In genomic region chr1:20486457-20487235, GRCh38 we compare ENCODE assay signal across 1 cellular context.
TF ChIP-seq lines count a peak whose summit lies in the region.

No MANE protein-coding gene starts in this region.

TF ChIP-seq in HepG2, 621 proteins besides CTCF, POLR2A, EP300 and RAD21 (continued from another document and continues in another):
- TF ChIP-seq GPBP1L1 (CRISPR knock-in tag; IDR thresholded peaks at IDR 0.05) = no peak
- peak; percentile 74 for TF ChIP-seq ARID4A (CRISPR knock-in tag; IDR thresholded peaks at IDR 0.05; ENCODE audit: borderline replicate concordance)
- peak; percentile 40; the same call in 1 of the 2 replicates for TF ChIP-seq DRAP1 (CRISPR knock-in tag; IDR thresholded peaks at IDR 0.05)
- TF ChIP-seq, protein P1, sequence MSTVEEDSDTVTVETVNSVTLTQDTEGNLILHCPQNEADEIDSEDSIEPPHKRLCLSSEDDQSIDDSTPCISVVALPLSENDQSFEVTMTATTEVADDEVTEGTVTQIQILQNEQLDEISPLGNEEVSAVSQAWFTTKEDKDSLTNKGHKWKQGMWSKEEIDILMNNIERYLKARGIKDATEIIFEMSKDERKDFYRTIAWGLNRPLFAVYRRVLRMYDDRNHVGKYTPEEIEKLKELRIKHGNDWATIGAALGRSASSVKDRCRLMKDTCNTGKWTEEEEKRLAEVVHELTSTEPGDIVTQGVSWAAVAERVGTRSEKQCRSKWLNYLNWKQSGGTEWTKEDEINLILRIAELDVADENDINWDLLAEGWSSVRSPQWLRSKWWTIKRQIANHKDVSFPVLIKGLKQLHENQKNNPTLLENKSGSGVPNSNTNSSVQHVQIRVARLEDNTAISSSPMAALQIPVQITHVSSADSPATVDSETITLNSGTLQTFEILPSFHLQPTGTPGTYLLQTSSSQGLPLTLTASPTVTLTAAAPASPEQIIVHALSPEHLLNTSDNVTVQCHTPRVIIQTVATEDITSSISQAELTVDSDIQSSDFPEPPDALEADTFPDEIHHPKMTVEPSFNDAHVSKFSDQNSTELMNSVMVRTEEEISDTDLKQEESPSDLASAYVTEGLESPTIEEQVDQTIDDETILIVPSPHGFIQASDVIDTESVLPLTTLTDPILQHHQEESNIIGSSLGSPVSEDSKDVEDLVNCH (CRISPR knock-in tag; IDR thresholded peaks at IDR 0.05) = no peak
- peak; percentile 32; the same call in 1 of the 2 replicates for TF ChIP-seq RCOR2 (CRISPR knock-in tag; IDR thresholded peaks at IDR 0.05)
- TF ChIP-seq, protein P2, sequence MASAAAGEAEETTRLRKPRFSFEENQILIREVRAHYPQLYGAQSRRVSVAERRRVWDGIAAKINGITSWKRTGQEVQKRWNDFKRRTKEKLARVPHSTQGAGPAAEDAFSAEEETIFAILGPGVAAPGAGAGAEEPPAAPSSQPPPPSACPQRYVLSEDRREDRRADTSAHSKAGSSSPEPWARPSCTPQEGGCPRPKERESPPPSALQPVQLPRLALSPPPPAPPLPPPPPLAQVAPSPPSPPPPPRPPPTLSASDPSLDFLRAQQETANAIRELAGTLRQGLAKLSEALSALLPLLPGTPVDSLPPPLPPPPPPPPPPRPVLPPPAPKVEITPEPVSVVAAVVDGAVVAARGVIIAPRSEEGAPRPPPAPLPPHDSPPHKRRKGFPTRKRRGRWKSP (CRISPR knock-in tag; IDR thresholded peaks at IDR 0.05) = peak; percentile 95
- no peak for TF ChIP-seq ATF1 (CRISPR knock-in tag; IDR thresholded peaks at IDR 0.05)
- TF ChIP-seq CREB3 (CRISPR knock-in tag; IDR thresholded peaks at IDR 0.05) = no peak
- no peak for TF ChIP-seq ZNF670 (CRISPR knock-in tag; IDR thresholded peaks at IDR 0.05; ENCODE audit: borderline replicate concordance)
- no peak for TF ChIP-seq SP140L (CRISPR knock-in tag; IDR thresholded peaks at IDR 0.05; ENCODE audit: borderline replicate concordance)
- TF ChIP-seq GLI4 (CRISPR knock-in tag; IDR thresholded peaks at IDR 0.05; ENCODE audit: borderline replicate concordance) = peak; percentile 64; the same call in 1 of the 2 replicates
- no peak for TF ChIP-seq PTBP1 (IDR thresholded peaks at IDR 0.05; ENCODE audit: low read depth, low read length, poor library complexity, severe bottlenecking)
- TF ChIP-seq ZEB1 (IDR thresholded peaks at IDR 0.05; ENCODE audit: insufficient replicate concordance, low read depth) = peak; percentile 89
- TF ChIP-seq ZNF709 (CRISPR knock-in tag; IDR thresholded peaks at IDR 0.05) = 0 out of 2 replicates have a peak, but pooled peaks have one; percentile 59
- TF ChIP-seq PAXIP1 (CRISPR knock-in tag; conservative IDR thresholded peaks at IDR 0.05) = peak; percentile 84
- TF ChIP-seq ZNF331 (CRISPR knock-in tag; IDR thresholded peaks at IDR 0.05) = no peak; the same call in 1 of the 2 replicates
- TF ChIP-seq, protein P3, sequence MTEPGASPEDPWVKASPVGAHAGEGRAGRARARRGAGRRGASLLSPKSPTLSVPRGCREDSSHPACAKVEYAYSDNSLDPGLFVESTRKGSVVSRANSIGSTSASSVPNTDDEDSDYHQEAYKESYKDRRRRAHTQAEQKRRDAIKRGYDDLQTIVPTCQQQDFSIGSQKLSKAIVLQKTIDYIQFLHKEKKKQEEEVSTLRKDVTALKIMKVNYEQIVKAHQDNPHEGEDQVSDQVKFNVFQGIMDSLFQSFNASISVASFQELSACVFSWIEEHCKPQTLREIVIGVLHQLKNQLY (CRISPR knock-in tag; IDR thresholded peaks at IDR 0.05) = no peak
- TF ChIP-seq KDM5B (CRISPR knock-in tag; IDR thresholded peaks at IDR 0.05; ENCODE audit: borderline replicate concordance) = peak; percentile 69
- no peak for TF ChIP-seq TP53 (CRISPR knock-in tag; conservative IDR thresholded peaks at IDR 0.05)
- TF ChIP-seq FOXA1 (IDR thresholded peaks at IDR 0.05) = no peak
- TF ChIP-seq FOXA1 (CRISPR knock-in tag; IDR thresholded peaks at IDR 0.05) = no peak; the same call in 1 of the 2 replicates
- peak; percentile 86; the same call in 1 of the 2 replicates for TF ChIP-seq KDM3A (CRISPR knock-in tag; IDR thresholded peaks at IDR 0.05; ENCODE audit: low read depth)
- no peak for TF ChIP-seq JARID2 (CRISPR knock-in tag; IDR thresholded peaks at IDR 0.05; ENCODE audit: insufficient replicate concordance)
- TF ChIP-seq CSRNP2 (CRISPR knock-in tag; conservative IDR thresholded peaks at IDR 0.05; ENCODE audit: low read depth) = no peak
- peak; percentile 29 for TF ChIP-seq RBM22 (optimal IDR thresholded peaks at IDR 0.05; ENCODE audit: low read length)
- TF ChIP-seq ZNF619 (CRISPR knock-in tag; IDR thresholded peaks at IDR 0.05) = no peak
- TF ChIP-seq ZNF513 (CRISPR knock-in tag; conservative IDR thresholded peaks at IDR 0.05) = no peak
- peak; percentile 46 for TF ChIP-seq KDM6A (CRISPR knock-in tag; IDR thresholded peaks at IDR 0.05; ENCODE audit: low read depth)
- TF ChIP-seq ZNF292 (CRISPR knock-in tag; IDR thresholded peaks at IDR 0.05; ENCODE audit: borderline replicate concordance, low read depth) = peak; percentile 66; the same call in 1 of the 2 replicates
- no peak for TF ChIP-seq IKZF1 (IDR thresholded peaks at IDR 0.05)
- peak; percentile 20; the same call in 1 of the 2 replicates for TF ChIP-seq ZNF570 (CRISPR knock-in tag; IDR thresholded peaks at IDR 0.05; ENCODE audit: borderline replicate concordance)
- no peak for TF ChIP-seq MAFK (conservative IDR thresholded peaks at IDR 0.05 in 1 of 2, IDR thresholded peaks at IDR 0.05 in 1 of 2; ENCODE audit: low read length in 2 of 2)
- TF ChIP-seq PLRG1 (conservative IDR thresholded peaks at IDR 0.05) = no peak
- 0 out of 2 replicates have a peak, but pooled peaks have one; percentile 48 for TF ChIP-seq ZNF577 (CRISPR knock-in tag; IDR thresholded peaks at IDR 0.05; ENCODE audit: borderline replicate concordance, low read depth)
- TF ChIP-seq ELF3 (CRISPR knock-in tag; IDR thresholded peaks at IDR 0.05) = 0 out of 2 replicates have a peak, but pooled peaks have one; percentile 16
- no peak for TF ChIP-seq SRF (IDR thresholded peaks at IDR 0.05; ENCODE audit: low read depth, low read length)
- no peak for TF ChIP-seq ZKSCAN1 (IDR thresholded peaks at IDR 0.05; ENCODE audit: low read length)
- TF ChIP-seq PREB (CRISPR knock-in tag; IDR thresholded peaks at IDR 0.05) = no peak
